In genomic region chr1:81583878-81584277, GRCh38 we compare ENCODE assay signal across 21 cellular contexts.
DNase-seq lines count a peak whose midpoint lies in the region; ATAC-seq and TF ChIP-seq lines count a peak whose summit lies in the region.
"Had no signal": no experiment of that assay in that cellular context is flagged by ENCODE, and none has a peak within 500 bp of the region (broad histone marks: within the 10 kb centered on the region; RNA-seq: fewer than 3 reads in every experiment).

No MANE protein-coding gene starts in this region.

- H3K9ac ChIP-seq in SU-DHL-6 (ENCODE audit: low read length), result no peak overlapping the region

- peak overlapping the region; percentile 44 for H2AFZ ChIP-seq in SU-DHL-6 (ENCODE audit: low read depth, low read length, severe bottlenecking)

- in situ Hi-C loops in gastrocnemius medialis (cut with MboI; ENCODE audit: low sequenced_read_pairs in 4 of 4), result no loop called here

- no peaks in the 10 kb centered on the region for H3K9me3 ChIP-seq in SU-DHL-6 (ENCODE audit: insufficient read depth, low read length)
- no peaks in the 10 kb centered on the region for H3K9me3 ChIP-seq in gastrocnemius medialis
- H3K9me3 ChIP-seq: MG63, SJSA1 had no signal

- H3K27ac ChIP-seq in SU-DHL-6 (ENCODE audit: low read depth, low read length) (no peak overlapping the region), gastrocnemius medialis (no peak overlapping the region)
- H3K27ac ChIP-seq: SJSA1 had no signal

- no peak for TF ChIP-seq POLR2A in gastrocnemius medialis (IDR thresholded peaks at IDR 0.05)

- H3K79me2 ChIP-seq in SU-DHL-6 (ENCODE audit: insufficient read depth, low read length), result no peaks in the 10 kb centered on the region

- intact Hi-C loops in gastrocnemius medialis (cut with DNase I; ENCODE audit: low total_unique reads), result no loop called here

- DNase-seq in NCI-H524 (lab: John Stamatoyannopoulos, UW) (peak; percentile 35 to 70), left kidney (ENCODE audit: low read depth, low spot score) (peak; percentile 55), kidney glomerular epithelial cell (lab: John Stamatoyannopoulos, UW) (no peak), GOT3 (lab: John Stamatoyannopoulos, UW) (no peak), gastrocnemius medialis (no peak)
- DNase-seq: C1 segment of cervical spinal cord; CD4-positive, alpha-beta memory T cell; COR-L47; H7; HFFc6; KG1; MG63; NCI-H1694 treated with DMSO at 0.1 percent for 48 hours; NCI-H2081; NCI-H2227 treated with DMSO at 0.1 percent for 48 hours; Right ventricle myocardium superior; RPMI8226; T-cell had no signal

- H3K36me3 ChIP-seq in SU-DHL-6 (ENCODE audit: low read length) (no peaks in the 10 kb centered on the region), gastrocnemius medialis (no peaks in the 10 kb centered on the region)
- H3K36me3 ChIP-seq: MG63, SJSA1 had no signal

- no peaks in the 10 kb centered on the region for H3K4me1 ChIP-seq in gastrocnemius medialis
- H3K4me1 ChIP-seq: SJSA1 had no signal

- TF ChIP-seq CTCF in SU-DHL-6 (IDR thresholded peaks at IDR 0.05; ENCODE audit: insufficient read depth, low read length, poor library complexity, severe bottlenecking) (no peak), gastrocnemius medialis (IDR thresholded peaks at IDR 0.05 in 4 of 5, conservative IDR thresholded peaks at IDR 0.05 in 1 of 5) (no peak)

- H3K4me2 ChIP-seq in SU-DHL-6 (ENCODE audit: low read depth, low read length, poor library complexity, severe bottlenecking), result no peak overlapping the region

- ATAC-seq in HG03520 (IDR thresholded peaks at IDR 0.05; ENCODE audit: unreplicated experiment) (no peak), gastrocnemius medialis (no peak)
- ATAC-seq: T-cell had no signal

- H3K27me3 ChIP-seq in SU-DHL-6 (ENCODE audit: low read length), result no peaks in the 10 kb centered on the region
- no peaks in the 10 kb centered on the region for H3K27me3 ChIP-seq in gastrocnemius medialis
- H3K27me3 ChIP-seq: SJSA1 had no signal

- no peaks in the 10 kb centered on the region for H3F3A ChIP-seq in SU-DHL-6 (ENCODE audit: insufficient read depth)

- no peaks in the 10 kb centered on the region for H4K20me1 ChIP-seq in SU-DHL-6 (ENCODE audit: low read depth, low read length)

- H3K4me3 ChIP-seq in SU-DHL-6 (ENCODE audit: insufficient read depth, low read length, poor library complexity, severe bottlenecking), result no peak overlapping the region
- H3K4me3 ChIP-seq in gastrocnemius medialis, result no peak overlapping the region
- H3K4me3 ChIP-seq: MG63, SJSA1 had no signal

- H3K9me2 ChIP-seq in SU-DHL-6 (replicated peaks; ENCODE audit: insufficient read depth, low read length), result no peaks in the 10 kb centered on the region

Comparison
In these comparisons a context has a peak if more than half of its experiments do, and no peak if none do; other contexts are left out.
1. DNase-seq: peak in NCI-H524 (2 of 2) and left kidney (single experiment); none in kidney glomerular epithelial cell (single experiment), GOT3 (single experiment) and gastrocnemius medialis (0 of 2).